ENCODE assay signal across 1 cellular context in genomic region chrX:70970482-70970999, GRCh38.
TF ChIP-seq lines count a peak whose summit lies in the region.

No MANE protein-coding gene starts in this region.

TF ChIP-seq in GM23338, 12 proteins besides CTCF, POLR2A, EP300 and RAD21:
- TF ChIP-seq, protein P1, sequence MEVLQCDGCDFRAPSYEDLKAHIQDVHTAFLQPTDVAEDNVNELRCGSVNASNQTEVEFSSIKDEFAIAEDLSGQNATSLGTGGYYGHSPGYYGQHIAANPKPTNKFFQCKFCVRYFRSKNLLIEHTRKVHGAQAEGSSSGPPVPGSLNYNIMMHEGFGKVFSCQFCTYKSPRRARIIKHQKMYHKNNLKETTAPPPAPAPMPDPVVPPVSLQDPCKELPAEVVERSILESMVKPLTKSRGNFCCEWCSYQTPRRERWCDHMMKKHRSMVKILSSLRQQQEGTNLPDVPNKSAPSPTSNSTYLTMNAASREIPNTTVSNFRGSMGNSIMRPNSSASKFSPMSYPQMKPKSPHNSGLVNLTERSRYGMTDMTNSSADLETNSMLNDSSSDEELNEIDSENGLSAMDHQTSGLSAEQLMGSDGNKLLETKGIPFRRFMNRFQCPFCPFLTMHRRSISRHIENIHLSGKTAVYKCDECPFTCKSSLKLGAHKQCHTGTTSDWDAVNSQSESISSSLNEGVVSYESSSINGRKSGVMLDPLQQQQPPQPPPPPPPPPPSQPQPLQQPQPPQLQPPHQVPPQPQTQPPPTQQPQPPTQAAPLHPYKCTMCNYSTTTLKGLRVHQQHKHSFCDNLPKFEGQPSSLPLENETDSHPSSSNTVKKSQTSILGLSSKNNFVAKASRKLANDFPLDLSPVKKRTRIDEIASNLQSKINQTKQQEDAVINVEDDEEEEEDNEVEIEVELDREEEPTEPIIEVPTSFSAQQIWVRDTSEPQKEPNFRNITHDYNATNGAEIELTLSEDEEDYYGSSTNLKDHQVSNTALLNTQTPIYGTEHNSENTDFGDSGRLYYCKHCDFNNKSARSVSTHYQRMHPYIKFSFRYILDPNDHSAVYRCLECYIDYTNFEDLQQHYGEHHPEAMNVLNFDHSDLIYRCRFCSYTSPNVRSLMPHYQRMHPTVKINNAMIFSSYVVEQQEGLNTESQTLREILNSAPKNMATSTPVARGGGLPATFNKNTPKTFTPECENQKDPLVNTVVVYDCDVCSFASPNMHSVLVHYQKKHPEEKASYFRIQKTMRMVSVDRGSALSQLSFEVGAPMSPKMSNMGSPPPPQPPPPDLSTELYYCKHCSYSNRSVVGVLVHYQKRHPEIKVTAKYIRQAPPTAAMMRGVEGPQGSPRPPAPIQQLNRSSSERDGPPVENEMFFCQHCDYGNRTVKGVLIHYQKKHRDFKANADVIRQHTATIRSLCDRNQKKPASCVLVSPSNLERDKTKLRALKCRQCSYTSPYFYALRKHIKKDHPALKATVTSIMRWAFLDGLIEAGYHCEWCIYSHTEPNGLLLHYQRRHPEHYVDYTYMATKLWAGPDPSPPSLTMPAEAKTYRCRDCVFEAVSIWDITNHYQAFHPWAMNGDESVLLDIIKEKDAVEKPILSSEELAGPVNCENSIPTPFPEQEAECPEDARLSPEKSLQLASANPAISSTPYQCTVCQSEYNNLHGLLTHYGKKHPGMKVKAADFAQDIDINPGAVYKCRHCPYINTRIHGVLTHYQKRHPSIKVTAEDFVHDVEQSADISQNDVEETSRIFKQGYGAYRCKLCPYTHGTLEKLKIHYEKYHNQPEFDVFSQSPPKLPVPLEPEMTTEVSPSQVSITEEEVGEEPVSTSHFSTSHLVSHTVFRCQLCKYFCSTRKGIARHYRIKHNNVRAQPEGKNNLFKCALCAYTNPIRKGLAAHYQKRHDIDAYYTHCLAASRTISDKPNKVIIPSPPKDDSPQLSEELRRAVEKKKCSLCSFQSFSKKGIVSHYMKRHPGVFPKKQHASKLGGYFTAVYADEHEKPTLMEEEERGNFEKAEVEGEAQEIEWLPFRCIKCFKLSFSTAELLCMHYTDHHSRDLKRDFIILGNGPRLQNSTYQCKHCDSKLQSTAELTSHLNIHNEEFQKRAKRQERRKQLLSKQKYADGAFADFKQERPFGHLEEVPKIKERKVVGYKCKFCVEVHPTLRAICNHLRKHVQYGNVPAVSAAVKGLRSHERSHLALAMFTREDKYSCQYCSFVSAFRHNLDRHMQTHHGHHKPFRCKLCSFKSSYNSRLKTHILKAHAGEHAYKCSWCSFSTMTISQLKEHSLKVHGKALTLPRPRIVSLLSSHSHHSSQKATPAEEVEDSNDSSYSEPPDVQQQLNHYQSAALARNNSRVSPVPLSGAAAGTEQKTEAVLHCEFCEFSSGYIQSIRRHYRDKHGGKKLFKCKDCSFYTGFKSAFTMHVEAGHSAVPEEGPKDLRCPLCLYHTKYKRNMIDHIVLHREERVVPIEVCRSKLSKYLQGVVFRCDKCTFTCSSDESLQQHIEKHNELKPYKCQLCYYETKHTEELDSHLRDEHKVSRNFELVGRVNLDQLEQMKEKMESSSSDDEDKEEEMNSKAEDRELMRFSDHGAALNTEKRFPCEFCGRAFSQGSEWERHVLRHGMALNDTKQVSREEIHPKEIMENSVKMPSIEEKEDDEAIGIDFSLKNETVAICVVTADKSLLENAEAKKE (CRISPR knock-in tag; IDR thresholded peaks at IDR 0.05) = no peak
- TF ChIP-seq STAT1 (IDR thresholded peaks at IDR 0.05; ENCODE audit: unreplicated experiment) (no peak), EZH2 (IDR thresholded peaks at IDR 0.05; ENCODE audit: low read depth, unreplicated experiment) (no peak), POLR2AphosphoS5 (IDR thresholded peaks at IDR 0.05; ENCODE audit: low read depth) (no peak), ETS1 (IDR thresholded peaks at IDR 0.05) (no peak), EZH2phosphoT487 (IDR thresholded peaks at IDR 0.05; ENCODE audit: unreplicated experiment) (no peak), ZNF114 (CRISPR knock-in tag; IDR thresholded peaks at IDR 0.05) (no peak), CREB1 (CRISPR knock-in tag; IDR thresholded peaks at IDR 0.05; ENCODE audit: low read depth) (no peak), ZNF331 (CRISPR knock-in tag; IDR thresholded peaks at IDR 0.05; ENCODE audit: low read depth) (no peak), JUNB (IDR thresholded peaks at IDR 0.05; ENCODE audit: unreplicated experiment) (no peak)
- TF ChIP-seq, protein P2, sequence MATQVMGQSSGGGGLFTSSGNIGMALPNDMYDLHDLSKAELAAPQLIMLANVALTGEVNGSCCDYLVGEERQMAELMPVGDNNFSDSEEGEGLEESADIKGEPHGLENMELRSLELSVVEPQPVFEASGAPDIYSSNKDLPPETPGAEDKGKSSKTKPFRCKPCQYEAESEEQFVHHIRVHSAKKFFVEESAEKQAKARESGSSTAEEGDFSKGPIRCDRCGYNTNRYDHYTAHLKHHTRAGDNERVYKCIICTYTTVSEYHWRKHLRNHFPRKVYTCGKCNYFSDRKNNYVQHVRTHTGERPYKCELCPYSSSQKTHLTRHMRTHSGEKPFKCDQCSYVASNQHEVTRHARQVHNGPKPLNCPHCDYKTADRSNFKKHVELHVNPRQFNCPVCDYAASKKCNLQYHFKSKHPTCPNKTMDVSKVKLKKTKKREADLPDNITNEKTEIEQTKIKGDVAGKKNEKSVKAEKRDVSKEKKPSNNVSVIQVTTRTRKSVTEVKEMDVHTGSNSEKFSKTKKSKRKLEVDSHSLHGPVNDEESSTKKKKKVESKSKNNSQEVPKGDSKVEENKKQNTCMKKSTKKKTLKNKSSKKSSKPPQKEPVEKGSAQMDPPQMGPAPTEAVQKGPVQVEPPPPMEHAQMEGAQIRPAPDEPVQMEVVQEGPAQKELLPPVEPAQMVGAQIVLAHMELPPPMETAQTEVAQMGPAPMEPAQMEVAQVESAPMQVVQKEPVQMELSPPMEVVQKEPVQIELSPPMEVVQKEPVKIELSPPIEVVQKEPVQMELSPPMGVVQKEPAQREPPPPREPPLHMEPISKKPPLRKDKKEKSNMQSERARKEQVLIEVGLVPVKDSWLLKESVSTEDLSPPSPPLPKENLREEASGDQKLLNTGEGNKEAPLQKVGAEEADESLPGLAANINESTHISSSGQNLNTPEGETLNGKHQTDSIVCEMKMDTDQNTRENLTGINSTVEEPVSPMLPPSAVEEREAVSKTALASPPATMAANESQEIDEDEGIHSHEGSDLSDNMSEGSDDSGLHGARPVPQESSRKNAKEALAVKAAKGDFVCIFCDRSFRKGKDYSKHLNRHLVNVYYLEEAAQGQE (IDR thresholded peaks at IDR 0.05; ENCODE audit: unreplicated experiment) = no peak
